Comparison of ENCODE assay signal across 18 cellular contexts in genomic region chr10:82191653-82192052, GRCh38.
A peak's percentile ranks its signal among the peaks of the same experiment; 100 is the strongest.
DNase-seq lines count a peak whose midpoint lies in the region; ATAC-seq, FAIRE-seq and TF ChIP-seq lines count a peak whose summit lies in the region.
"Had no signal": no experiment of that assay in that cellular context is flagged by ENCODE, and none has a peak within 500 bp of the region (broad histone marks: within the 10 kb centered on the region; RNA-seq: fewer than 3 reads in every experiment).

No MANE protein-coding gene starts in this region.

- H3K4me2 ChIP-seq in osteoblast (ENCODE audit: insufficient read depth, low read length): no peak overlapping the region
- H3K4me2 ChIP-seq: BLaER1 treated with 17β-estradiol and CSF1 and Interleukin-3, amounts not matched to agents 10 nM and 100 nM had no signal

- DNase-seq in globus pallidus (ENCODE audit: low spot score) (peak; percentile 48), osteoblast (ENCODE audit: insufficient read length, low spot score, missing footprints) (peak; percentile 9), urothelium cell line (ENCODE audit: low spot score) (no peak), kidney (no peak)
- DNase-seq in NK-92 treated with Interleukin-12 subunit alpha and Interleukin-12 subunit beta, amount 100 ng/mL, for 24 hours (lab: John Stamatoyannopoulos, UW): no peak
- DNase-seq: 8988T; Calu3; CD8-positive, alpha-beta T cell; DMS79 treated with DMSO at 0.1 percent for 48 hours; GF-D8; GOT3; H7; HFFc6 had no signal

- TF ChIP-seq CTCF in osteoblast (IDR thresholded peaks at IDR 0.05; ENCODE audit: extremely low read depth, low read depth, low read length) (no peak), kidney (IDR thresholded peaks at IDR 0.05; ENCODE audit: borderline replicate concordance, extremely low read depth, insufficient read depth) (no peak)

- H3K9me3 ChIP-seq in osteoblast (ENCODE audit: low read depth, low read length) (no peaks in the 10 kb centered on the region), kidney (ENCODE audit: control insufficient read depth in 1 of 2, low read length in 2 of 2) (no peaks in the 10 kb centered on the region)

- H4K20me1 ChIP-seq in osteoblast (ENCODE audit: insufficient read depth, low read length): no peaks in the 10 kb centered on the region
- H4K20me1 ChIP-seq: BLaER1 treated with 17β-estradiol and CSF1 and Interleukin-3, amounts not matched to agents 10 nM and 100 nM had no signal

- no peak overlapping the region for H3K4me3 ChIP-seq in osteoblast (ENCODE audit: insufficient read depth, low read length)
- H3K4me3 ChIP-seq in kidney (ENCODE audit: low read length in 2 of 2): no peak overlapping the region
- H3K4me3 ChIP-seq: BLaER1 treated with 17β-estradiol and CSF1 and Interleukin-3, amounts not matched to agents 10 nM and 100 nM had no signal

- H3K27ac ChIP-seq in angular gyrus (ENCODE audit: low read depth, low read length): peak overlapping the region; percentile 14
- no peak overlapping the region for H3K27ac ChIP-seq in osteoblast (ENCODE audit: low read depth, low read length)
- H3K27ac ChIP-seq in kidney (ENCODE audit: low read depth in 2 of 2, low read length in 2 of 2): no peak overlapping the region
- H3K27ac ChIP-seq: BLaER1 treated with 17β-estradiol and CSF1 and Interleukin-3, amounts not matched to agents 10 nM and 100 nM had no signal

- FAIRE-seq in urothelium cell line (lab: Jason Lieb, UNC) (peak; percentile 85), kidney (lab: Jason Lieb, UNC) (no peak)
- FAIRE-seq: HepG2 had no signal

- intact Hi-C loops in kidney (cut with DNase I): no loop called here

- H3K79me2 ChIP-seq in osteoblast (ENCODE audit: insufficient read depth, low read length): no peaks in the 10 kb centered on the region

- no peaks in the 10 kb centered on the region for H3K27me3 ChIP-seq in osteoblast (ENCODE audit: insufficient read depth, low read length)
- H3K27me3 ChIP-seq: BLaER1 treated with 17β-estradiol and CSF1 and Interleukin-3, amounts not matched to agents 10 nM and 100 nM had no signal

- no peak overlapping the region for H2AFZ ChIP-seq in osteoblast (ENCODE audit: low read length)

- no peak for ATAC-seq in HG03135 (IDR thresholded peaks at IDR 0.05; ENCODE audit: unreplicated experiment)
- ATAC-seq: CD8-positive, alpha-beta T cell; HCT116; HepG2 had no signal

- H3K4me1 ChIP-seq in osteoblast (ENCODE audit: insufficient read depth, low read length) (no peaks in the 10 kb centered on the region), kidney (ENCODE audit: control insufficient read depth in 1 of 2, insufficient read depth in 1 of 2, low read depth in 1 of 2, low read length in 2 of 2) (no peaks in the 10 kb centered on the region)
- H3K4me1 ChIP-seq: BLaER1 treated with 17β-estradiol and CSF1 and Interleukin-3, amounts not matched to agents 10 nM and 100 nM had no signal

- H3K9ac ChIP-seq in kidney (ENCODE audit: low read length in 2 of 2): no peak overlapping the region
- H3K9ac ChIP-seq: BLaER1 treated with 17β-estradiol and CSF1 and Interleukin-3, amounts not matched to agents 10 nM and 100 nM had no signal

- H3K36me3 ChIP-seq in osteoblast (ENCODE audit: insufficient read depth, low read length) (no peaks in the 10 kb centered on the region), kidney (ENCODE audit: control insufficient read depth in 1 of 2, insufficient read depth in 2 of 2, low read length in 2 of 2) (no peaks in the 10 kb centered on the region)

Comparison
In these comparisons a context has a peak if more than half of its experiments do, and no peak if none do; other contexts are left out.
1. DNase-seq: peak in globus pallidus (single experiment) and osteoblast (single experiment); none in urothelium cell line (single experiment), NK-92 treated with Interleukin-12 subunit alpha and Interleukin-12 subunit beta, amount 100 ng/mL, for 24 hours (single experiment) and kidney (single experiment).